Comparison of ENCODE assay signal across 24 cellular contexts in the genomic region with DNA sequence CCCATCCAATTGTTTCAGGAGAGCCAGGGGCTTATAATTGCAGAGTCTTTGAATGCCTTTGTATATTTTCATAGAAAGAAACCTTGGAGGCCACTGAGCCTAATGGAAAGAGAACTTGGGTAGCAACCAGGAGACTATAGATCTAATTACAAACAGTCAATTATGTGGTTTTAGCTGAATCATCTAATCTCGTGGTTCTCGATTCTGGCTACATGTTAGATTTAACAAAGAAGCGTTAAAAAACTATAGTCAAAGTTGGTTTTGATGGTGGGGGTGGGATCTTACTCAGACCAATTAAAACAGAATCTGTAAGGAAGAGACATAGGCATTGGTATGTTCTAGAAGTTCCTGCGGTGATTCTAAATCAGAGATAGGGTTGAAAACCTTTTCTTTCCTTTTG.
DNase-seq lines count a peak whose midpoint lies in the region; ATAC-seq, FAIRE-seq and TF ChIP-seq lines count a peak whose summit lies in the region.
"Had no signal": no experiment of that assay in that cellular context is flagged by ENCODE, and none has a peak within 500 bp of the region (broad histone marks: within the 10 kb centered on the region; RNA-seq: fewer than 3 reads in every experiment).

No MANE protein-coding gene starts in this region.

- no peaks in the 10 kb centered on the region for H3K9me3 ChIP-seq in A549
- H3K9me3 ChIP-seq in endodermal cell (ENCODE audit: control insufficient read depth, low read length), result no peaks in the 10 kb centered on the region

- no peak for TF ChIP-seq CTCF in A549 (IDR thresholded peaks at IDR 0.05)
- TF ChIP-seq CTCF in endodermal cell (conservative IDR thresholded peaks at IDR 0.05), result no peak

- no peaks in the 10 kb centered on the region for H3K36me3 ChIP-seq in endodermal cell (ENCODE audit: control insufficient read depth, insufficient read depth, low read length)
- H3K36me3 ChIP-seq: BLaER1 treated with 17β-estradiol and CSF1 and Interleukin-3, amounts not matched to agents 10 nM and 100 nM had no signal

- no peaks in the 10 kb centered on the region for H3K9me3 Mint-ChIP-seq in endodermal cell

- H3K4me3 Mint-ChIP-seq in endodermal cell, result no peak overlapping the region
- H3K4me3 Mint-ChIP-seq: B cell; CD4-positive, alpha-beta T cell; CD8-positive, alpha-beta T cell had no signal

- H3K27ac ChIP-seq in A549, result no peak overlapping the region
- no peak overlapping the region for H3K27ac ChIP-seq in endodermal cell (ENCODE audit: low read depth, low read length)
- H3K27ac ChIP-seq: BLaER1 treated with 17β-estradiol and CSF1 and Interleukin-3, amounts not matched to agents 10 nM and 100 nM; C4-2B had no signal

- no peak for ATAC-seq in A549
- ATAC-seq: CD8-positive, alpha-beta T cell; GM12878 had no signal

- no peak for FAIRE-seq in A549 (lab: Jason Lieb, UNC)
- FAIRE-seq: A204.1, GM12878, GM12892, GM18507 had no signal

- no peak for TF ChIP-seq RAD21 in A549 (conservative IDR thresholded peaks at IDR 0.05 in 1 of 2, IDR thresholded peaks at IDR 0.05 in 1 of 2)

- no peak for DNase-seq in A549 (ENCODE audit: low read depth in 1 of 2, low spot score in 1 of 2)
- peak; percentile 62 for DNase-seq in COLO829 (ENCODE audit: low spot score)
- DNase-seq in foreskin melanocyte, result peak; percentile 16
- no peak for DNase-seq in endodermal cell
- no peak for DNase-seq in SKM-1 treated with dmso at 0.1 percent for 144 hours (lab: John Stamatoyannopoulos, UW; ENCODE audit: unreplicated experiment)
- DNase-seq: 8988T; AML-193; CD4-positive, alpha-beta T cell; CD8-positive, alpha-beta T cell; COR-L47; DMS 273 treated with DMSO at 0.1 percent for 48 hours; DMS153; DMS53; DMS79; DND-41; EL; GDM1 had no signal

- H3K4me3 ChIP-seq in A549, result no peak overlapping the region
- H3K4me3 ChIP-seq in endodermal cell (ENCODE audit: low read length), result no peak overlapping the region
- H3K4me3 ChIP-seq: BLaER1 treated with 17β-estradiol and CSF1 and Interleukin-3, amounts not matched to agents 10 nM and 100 nM; GM12878 had no signal

- CTCF ChIA-PET in A549 (lab: Yijun Ruan, JAX), result no interaction called here

- H3K27me3 Mint-ChIP-seq in endodermal cell (ENCODE audit: insufficient read depth), result no peaks in the 10 kb centered on the region
- H3K27me3 Mint-ChIP-seq: B cell; CD4-positive, alpha-beta T cell had no signal

- POLR2A ChIA-PET in A549 (lab: Yijun Ruan, JAX), result no interaction called here

- no peaks in the 10 kb centered on the region for H3K4me1 ChIP-seq in A549
- H3K4me1 ChIP-seq in endodermal cell (ENCODE audit: control insufficient read depth, insufficient read depth, low read length), result no peaks in the 10 kb centered on the region

- H3K27ac Mint-ChIP-seq in endodermal cell, result no peak overlapping the region
- H3K27ac Mint-ChIP-seq: B cell; CD4-positive, alpha-beta T cell; CD8-positive, alpha-beta T cell had no signal

- no peak for TF ChIP-seq POLR2A in A549 (IDR thresholded peaks at IDR 0.05; ENCODE audit: low read length)

- no peaks in the 10 kb centered on the region for H3K36me3 Mint-ChIP-seq in endodermal cell (ENCODE audit: low read depth)
- H3K36me3 Mint-ChIP-seq: CD8-positive, alpha-beta T cell had no signal

- H3K4me1 Mint-ChIP-seq in endodermal cell, result no peaks in the 10 kb centered on the region
- H3K4me1 Mint-ChIP-seq: B cell had no signal

- TF ChIP-seq EP300 in A549 (IDR thresholded peaks at IDR 0.05), result no peak

- WGBS in A549 (ENCODE audit: missing lambda C conversion rate), result 0% methylated on average over 4 of the region's 4 CpGs
- 96% methylated on average over 4 of the region's 4 CpGs; no CpG with 5 or more reads in 1 of the 2 experiments for WGBS in endodermal cell (ENCODE audit: insufficient coverage in 1 of 2, insufficient read length in 1 of 2), 2 experiments

- H3K9ac ChIP-seq in endodermal cell (ENCODE audit: extremely low read depth, low read length, poor library complexity, severe bottlenecking), result no peak overlapping the region
- H3K9ac ChIP-seq: BLaER1 treated with 17β-estradiol and CSF1 and Interleukin-3, amounts not matched to agents 10 nM and 100 nM had no signal

- H3K4me2 ChIP-seq in A549, result no peak overlapping the region
- H3K4me2 ChIP-seq: BLaER1 treated with 17β-estradiol and CSF1 and Interleukin-3, amounts not matched to agents 10 nM and 100 nM had no signal

- no peaks in the 10 kb centered on the region for H3K27me3 ChIP-seq in endodermal cell (ENCODE audit: control insufficient read depth, insufficient read depth, low read length, poor library complexity, severe bottlenecking)
- H3K27me3 ChIP-seq: BLaER1 treated with 17β-estradiol and CSF1 and Interleukin-3, amounts not matched to agents 10 nM and 100 nM had no signal

TF ChIP-seq in A549, 52 proteins besides CTCF, POLR2A, EP300 and RAD21:
- TF ChIP-seq, protein P1, sequence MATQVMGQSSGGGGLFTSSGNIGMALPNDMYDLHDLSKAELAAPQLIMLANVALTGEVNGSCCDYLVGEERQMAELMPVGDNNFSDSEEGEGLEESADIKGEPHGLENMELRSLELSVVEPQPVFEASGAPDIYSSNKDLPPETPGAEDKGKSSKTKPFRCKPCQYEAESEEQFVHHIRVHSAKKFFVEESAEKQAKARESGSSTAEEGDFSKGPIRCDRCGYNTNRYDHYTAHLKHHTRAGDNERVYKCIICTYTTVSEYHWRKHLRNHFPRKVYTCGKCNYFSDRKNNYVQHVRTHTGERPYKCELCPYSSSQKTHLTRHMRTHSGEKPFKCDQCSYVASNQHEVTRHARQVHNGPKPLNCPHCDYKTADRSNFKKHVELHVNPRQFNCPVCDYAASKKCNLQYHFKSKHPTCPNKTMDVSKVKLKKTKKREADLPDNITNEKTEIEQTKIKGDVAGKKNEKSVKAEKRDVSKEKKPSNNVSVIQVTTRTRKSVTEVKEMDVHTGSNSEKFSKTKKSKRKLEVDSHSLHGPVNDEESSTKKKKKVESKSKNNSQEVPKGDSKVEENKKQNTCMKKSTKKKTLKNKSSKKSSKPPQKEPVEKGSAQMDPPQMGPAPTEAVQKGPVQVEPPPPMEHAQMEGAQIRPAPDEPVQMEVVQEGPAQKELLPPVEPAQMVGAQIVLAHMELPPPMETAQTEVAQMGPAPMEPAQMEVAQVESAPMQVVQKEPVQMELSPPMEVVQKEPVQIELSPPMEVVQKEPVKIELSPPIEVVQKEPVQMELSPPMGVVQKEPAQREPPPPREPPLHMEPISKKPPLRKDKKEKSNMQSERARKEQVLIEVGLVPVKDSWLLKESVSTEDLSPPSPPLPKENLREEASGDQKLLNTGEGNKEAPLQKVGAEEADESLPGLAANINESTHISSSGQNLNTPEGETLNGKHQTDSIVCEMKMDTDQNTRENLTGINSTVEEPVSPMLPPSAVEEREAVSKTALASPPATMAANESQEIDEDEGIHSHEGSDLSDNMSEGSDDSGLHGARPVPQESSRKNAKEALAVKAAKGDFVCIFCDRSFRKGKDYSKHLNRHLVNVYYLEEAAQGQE (IDR thresholded peaks at IDR 0.05), result no peak
- TF ChIP-seq MAFK (IDR thresholded peaks at IDR 0.05; ENCODE audit: partially characterized antibody), result peak; percentile 19
TF ChIP-seq in A549: peak in this region for 1.

Comparison
In these comparisons a context has a peak if more than half of its experiments do, and no peak if none do; other contexts are left out.
1. DNase-seq: peak in COLO829 (single experiment) and foreskin melanocyte (single experiment); none in A549 (0 of 2), endodermal cell (single experiment) and SKM-1 treated with dmso at 0.1 percent for 144 hours (single experiment).